ENCODE assay signal across 8 cellular contexts in genomic region chr17:76384222-76384986, GRCh38.
DNase-seq lines count a peak whose midpoint lies in the region; ATAC-seq and TF ChIP-seq lines count a peak whose summit lies in the region.

Gene SPHK1 (plus strand): TSS chr17:76384609. CDS start chr17:76385645, 1,036 bp downstream.

- peaks cover 17% of the 10 kb centered on the region for H3K4me1 ChIP-seq in HUES48 (ENCODE audit: control insufficient read depth, insufficient read depth, low read length)

- peak within 1 kb of the TSS; percentile 49 for H3K27ac ChIP-seq in C4-2B
- no peak within 1 kb of the TSS for H3K27ac ChIP-seq in HUES48 (ENCODE audit: low read depth, low read length)

- H3K9me3 ChIP-seq in HUES48 (ENCODE audit: control insufficient read depth, insufficient read depth, low read length): no peaks in the 10 kb centered on the region

- no peak within 1 kb of the TSS for H3K9ac ChIP-seq in HUES48 (ENCODE audit: low read depth, low read length)

- TF ChIP-seq CTCF in C4-2B (conservative IDR thresholded peaks at IDR 0.05) (no peak), astrocyte of the cerebellum (IDR thresholded peaks at IDR 0.05; ENCODE audit: low read depth, low read length, missing control alignments) (no peak)

- H3K36me3 ChIP-seq in HUES48 (ENCODE audit: control insufficient read depth, insufficient read depth, low read length): no peaks in the 10 kb centered on the region

- peak; percentile 47 for ATAC-seq in GM19372 (IDR thresholded peaks at IDR 0.05; ENCODE audit: low read depth, unreplicated experiment)

- H3K4me3 ChIP-seq in HUES48 (ENCODE audit: low read depth, low read length) (peak within 1 kb of the TSS; percentile 73), astrocyte of the cerebellum (ENCODE audit: low read depth, low read length) (peak within 1 kb of the TSS; percentile 60), skeletal muscle cell (ENCODE audit: low read depth, low read length) (peak within 1 kb of the TSS; percentile 71)

- in situ Hi-C loops in astrocyte of the cerebellum (cut with HindIII; ENCODE audit: low sequenced_read_pairs): no loop called here

- peak in 3 of 5 donors; percentile 27 to 67 (median 44) for DNase-seq in T-helper 1 cell
- no peak for DNase-seq in astrocyte of the cerebellum (ENCODE audit: low read depth)
- peak; percentile 90 for DNase-seq in hepatic stellate cell (ENCODE audit: low spot score)
- DNase-seq in skeletal muscle cell (ENCODE audit: low read depth): peak; percentile 62
- no peak for DNase-seq in NCI-H1436 treated with DMSO at 0.1 percent for 48 hours (lab: John Stamatoyannopoulos, UW)

- peaks cover 55% of the 10 kb centered on the region for H3K27me3 ChIP-seq in HUES48 (ENCODE audit: control insufficient read depth, insufficient read depth, low read length)

Comparison
In these comparisons a context has a peak if more than half of its experiments do, and no peak if none do; other contexts are left out.
1. DNase-seq: peak in T-helper 1 cell (3 of 5), hepatic stellate cell (single experiment) and skeletal muscle cell (single experiment); none in astrocyte of the cerebellum (single experiment) and NCI-H1436 treated with DMSO at 0.1 percent for 48 hours (single experiment).
2. Peak in every context shown above with its lines, with median percentiles within 50 percentile points of each other: H3K4me3 ChIP-seq.